ENCODE assay signal across 10 cellular contexts in the genomic region with DNA sequence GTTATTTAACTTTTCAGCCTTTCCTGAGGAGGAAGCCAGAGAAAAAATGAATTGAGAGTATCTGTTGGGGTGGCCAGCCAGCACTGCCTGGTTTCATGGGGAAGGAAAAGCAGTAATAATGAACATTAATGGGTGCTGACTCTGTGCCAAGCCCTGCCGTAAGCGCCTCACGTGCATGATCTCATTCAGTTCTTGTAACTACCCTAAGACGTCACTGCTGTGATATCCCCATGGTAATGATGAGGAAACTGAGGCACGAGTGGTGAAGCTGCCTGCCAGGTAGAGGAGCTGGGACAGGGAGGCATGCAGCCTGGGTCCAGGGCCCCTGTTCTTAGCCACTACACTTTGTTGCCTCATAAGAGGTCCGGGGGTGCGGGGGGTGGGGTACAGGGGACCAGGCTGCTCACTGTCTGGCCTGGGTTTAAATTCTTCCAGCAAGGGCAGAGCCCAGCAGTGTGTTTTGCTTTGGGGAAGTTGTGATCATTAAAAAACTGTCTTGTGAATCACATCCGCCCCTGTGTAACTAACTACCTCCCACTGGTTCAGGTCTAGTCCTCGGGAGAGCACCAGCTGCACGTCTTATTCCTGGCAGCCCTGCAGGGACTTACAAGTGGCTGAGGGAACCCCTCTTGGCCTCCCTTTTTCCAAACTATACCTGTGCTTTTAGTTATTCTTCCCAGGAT.
DNase-seq lines count a peak whose midpoint lies in the region; ATAC-seq and FAIRE-seq lines count a peak whose summit lies in the region.
"Had no signal": no experiment of that assay in that cellular context is flagged by ENCODE, and none has a peak within 500 bp of the region (broad histone marks: within the 10 kb centered on the region; RNA-seq: fewer than 3 reads in every experiment).

No MANE protein-coding gene starts in this region.

- H3K4me3 Mint-ChIP-seq in memory B cell: peak overlapping the region; percentile 80
- H3K4me3 Mint-ChIP-seq: activated CD4-positive, alpha-beta memory T cell treated with anti-CD3 and anti-CD28 coated beads, Interleukin-2, amount 10 ng/mL, durations not matched to agents 7 days and 5 days had no signal

- no peak for FAIRE-seq in RCC 7860 (lab: Jason Lieb, UNC)
- FAIRE-seq: bronchial epithelial cell had no signal

- H3K4me1 Mint-ChIP-seq in memory B cell: peaks cover 54% of the 10 kb centered on the region
- H3K4me1 Mint-ChIP-seq: activated CD4-positive, alpha-beta memory T cell treated with anti-CD3 and anti-CD28 coated beads, Interleukin-2, amount 10 ng/mL, durations not matched to agents 7 days and 5 days had no signal

- H3K27me3 Mint-ChIP-seq in memory B cell: no peaks in the 10 kb centered on the region
- H3K27me3 Mint-ChIP-seq: activated CD4-positive, alpha-beta memory T cell treated with anti-CD3 and anti-CD28 coated beads, Interleukin-2, amount 10 ng/mL, durations not matched to agents 7 days and 5 days had no signal

- DNase-seq in EH (ENCODE audit: low read depth) (peak; percentile 71), RCC 7860 (ENCODE audit: low spot score) (peak; percentile 25), memory B cell (ENCODE audit: low spot score in 2 of 2) (peak in 1 of 2 donors; percentile 31), NCI-H2107 (lab: John Stamatoyannopoulos, UW) (no peak), left cardiac atrium (no peak)
- DNase-seq: activated CD4-positive, alpha-beta memory T cell treated with anti-CD3 and anti-CD28 coated beads, Interleukin-2, amount 10 ng/mL, durations not matched to agents 7 days and 5 days had no signal

- ATAC-seq in HG03108 (IDR thresholded peaks at IDR 0.05; ENCODE audit: unreplicated experiment) (peak; percentile 28), memory B cell (ENCODE audit: low read depth) (peak; percentile 59), left cardiac atrium (no peak), HG03175 (IDR thresholded peaks at IDR 0.05; ENCODE audit: unreplicated experiment) (no peak)
- no peak for ATAC-seq in activated CD4-positive, CD25-positive, alpha-beta regulatory T cell treated with anti-CD3 and anti-CD28 coated beads, Interleukin-2, amount 50 U/mL, for 24 hours

- intact Hi-C loops in left cardiac atrium (cut with DNase I): no loop called here

- peaks cover 24% of the 10 kb centered on the region for H3K36me3 Mint-ChIP-seq in memory B cell

- H3K27ac Mint-ChIP-seq in memory B cell: peak overlapping the region; percentile 98
- H3K27ac Mint-ChIP-seq: activated CD4-positive, alpha-beta memory T cell treated with anti-CD3 and anti-CD28 coated beads, Interleukin-2, amount 10 ng/mL, durations not matched to agents 7 days and 5 days had no signal

- H3K9me3 Mint-ChIP-seq in memory B cell: peaks cover 5% of the 10 kb centered on the region
- H3K9me3 Mint-ChIP-seq: activated CD4-positive, alpha-beta memory T cell treated with anti-CD3 and anti-CD28 coated beads, Interleukin-2, amount 10 ng/mL, durations not matched to agents 7 days and 5 days had no signal

Comparison
In these comparisons a context has a peak if more than half of its experiments do, and no peak if none do; other contexts are left out.
1. DNase-seq: peak in EH (single experiment) and RCC 7860 (single experiment); none in NCI-H2107 (single experiment) and left cardiac atrium (single experiment).
2. ATAC-seq: peak in HG03108 (single experiment) and memory B cell (single experiment); none in left cardiac atrium (0 of 2), activated CD4-positive, CD25-positive, alpha-beta regulatory T cell treated with anti-CD3 and anti-CD28 coated beads, Interleukin-2, amount 50 U/mL, for 24 hours (0 of 2) and HG03175 (single experiment).